Comparison of ENCODE assay signal across 12 cellular contexts in genomic region chr10:43824934-43825333, GRCh38.
DNase-seq lines count a peak whose midpoint lies in the region; ATAC-seq and TF ChIP-seq lines count a peak whose summit lies in the region.
"Had no signal": no experiment of that assay in that cellular context is flagged by ENCODE, and none has a peak within 500 bp of the region (broad histone marks: within the 10 kb centered on the region; RNA-seq: fewer than 3 reads in every experiment).

No MANE protein-coding gene starts in this region.

- intact Hi-C loops in sigmoid colon (cut with DNase I), result loop anchor here (5.0 kb wide), 1 partner anchor 87 kb away; no protein-coding TSS in a partner anchor

- no peak for ATAC-seq in HG03280 (IDR thresholded peaks at IDR 0.05; ENCODE audit: unreplicated experiment)
- no peak for ATAC-seq in GM19397 (IDR thresholded peaks at IDR 0.05; ENCODE audit: unreplicated experiment)
- ATAC-seq in effector memory CD8-positive, alpha-beta T cell (replicated peaks), result no peak

- H3K4me3 ChIP-seq in AG10803 (ENCODE audit: low read length) (no peak overlapping the region), sigmoid colon (no peak overlapping the region)

- TF ChIP-seq CTCF in AG10803 (conservative IDR thresholded peaks at IDR 0.05; ENCODE audit: low read length) (no peak), sigmoid colon (IDR thresholded peaks at IDR 0.05) (no peak)

- peaks cover 4% of the 10 kb centered on the region for H3K36me3 Mint-ChIP-seq in effector memory CD8-positive, alpha-beta T cell (ENCODE audit: insufficient read depth)

- H3K9me3 ChIP-seq in sigmoid colon, result peaks cover 0 to 6% (median 2%) of the 10 kb centered on the region in 4 donors

- peak overlapping the region in 1 of 2 donors; percentile 44 for H3K27ac Mint-ChIP-seq in effector memory CD8-positive, alpha-beta T cell

- peak overlapping the region; percentile 39 for H3K27ac ChIP-seq in cingulate gyrus (ENCODE audit: low read depth, low read length)
- peak overlapping the region; percentile 56 to 77 (median 66) for H3K27ac ChIP-seq in sigmoid colon

- TF ChIP-seq POLR2A in sigmoid colon (IDR thresholded peaks at IDR 0.05), result no peak

- no peak overlapping the region for H3K4me3 Mint-ChIP-seq in effector memory CD8-positive, alpha-beta T cell

- H3K4me1 Mint-ChIP-seq in effector memory CD8-positive, alpha-beta T cell (ENCODE audit: low read depth in 2 of 2), result peaks cover 0 to 2% of the 10 kb centered on the region in 2 donors

- TF ChIP-seq EP300 in sigmoid colon (IDR thresholded peaks at IDR 0.05), result no peak

- H3K27me3 Mint-ChIP-seq in effector memory CD8-positive, alpha-beta T cell, result peaks cover 6% of the 10 kb centered on the region in 2 donors

- no peaks in the 10 kb centered on the region for H3K36me3 ChIP-seq in sigmoid colon

- no peaks in the 10 kb centered on the region for H3K27me3 ChIP-seq in sigmoid colon

- DNase-seq in AG10803 (ENCODE audit: low read depth) (peak; percentile 76), hepatic stellate cell (ENCODE audit: low spot score) (peak; percentile 51), sigmoid colon (peak; percentile 82)
- no peak for DNase-seq in activated CD4-positive, alpha-beta T cell treated with anti-CD3 and anti-CD28 coated beads for 1 hour
- DNase-seq in effector memory CD8-positive, alpha-beta T cell, result no peak
- DNase-seq: DMS79 treated with DMSO at 0.1 percent for 48 hours, NCI-H1048, NCI-H524, SHP77 had no signal

- H3K9me3 Mint-ChIP-seq in effector memory CD8-positive, alpha-beta T cell, result no peaks in the 10 kb centered on the region

- peaks cover 0 to 46% (median 24%) of the 10 kb centered on the region in 4 donors for H3K4me1 ChIP-seq in sigmoid colon

- WGBS in sigmoid colon, 2 donors, result 78 to 86% methylated on average over 7 of the region's 7 CpGs

Comparison
In these comparisons a context has a peak if more than half of its experiments do, and no peak if none do; other contexts are left out.
1. DNase-seq: peak in AG10803 (single experiment), hepatic stellate cell (single experiment) and sigmoid colon (single experiment); none in activated CD4-positive, alpha-beta T cell treated with anti-CD3 and anti-CD28 coated beads for 1 hour (single experiment) and effector memory CD8-positive, alpha-beta T cell (0 of 3).